In genomic region chr19:47266401-47266885, GRCh38 we compare ENCODE assay signal across 34 cellular contexts. TPM values are rescaled to one million over a fixed set of nuclear protein-coding genes. Genes with fewer than 3 reads are reported as not detected.
DNase-seq lines count a peak whose midpoint lies in the region; ATAC-seq, FAIRE-seq and TF ChIP-seq lines count a peak whose summit lies in the region.
"Had no signal": no experiment of that assay in that cellular context is flagged by ENCODE, and none has a peak within 500 bp of the region (broad histone marks: within the 10 kb centered on the region; RNA-seq: fewer than 3 reads in every experiment).

No MANE protein-coding gene starts in this region.

- H3K27ac ChIP-seq in kidney (ENCODE audit: low read depth in 2 of 2, low read length in 2 of 2), result no peak overlapping the region
- H3K27ac ChIP-seq in upper lobe of right lung, result no peak overlapping the region
- H3K27ac ChIP-seq: C4-2B, left lung, pancreas had no signal

- peak overlapping the region; percentile 27 for H3K27ac Mint-ChIP-seq in activated naive CD8-positive, alpha-beta T cell treated with anti-CD3 and anti-CD28 coated beads, Interleukin-2, amount 50 U/mL, for 24 hours
- no peak overlapping the region for H3K27ac Mint-ChIP-seq in activated naive CD8-positive, alpha-beta T cell treated with anti-CD3 and anti-CD28 coated beads for 36 hours
- H3K27ac Mint-ChIP-seq: activated B cell treated with CpG ODN at 0.5 μM for 24 hours; dendritic cell treated with granulocyte-macrophage colony-stimulating factor and Interleukin-4, amounts not matched to agents 40 ng/mL and 50 ng/mL, for 4 days; endodermal cell had no signal

- DNase-seq in activated naive CD8-positive, alpha-beta T cell treated with anti-CD3 and anti-CD28 coated beads, Interleukin-2, amount 50 U/mL, for 24 hours, result no peak
- DNase-seq in activated naive CD8-positive, alpha-beta T cell treated with anti-CD3 and anti-CD28 coated beads for 36 hours, result no peak
- peak; percentile 77 for DNase-seq in kidney
- DNase-seq in upper lobe of right lung, result peak; percentile 63
- no peak for DNase-seq in kidney glomerular epithelial cell (lab: John Stamatoyannopoulos, UW)
- DNase-seq: 8988T; activated B cell treated with CpG ODN at 0.5 μM for 24 hours; activated CD4-positive, alpha-beta T cell treated with anti-CD3 and anti-CD28 coated beads, Interleukin-2, amount 50 U/mL, for 1 hour; activated T-cell treated with anti-CD3 and anti-CD28 coated beads, Interleukin-2, amount 50 U/mL, for 4 hours; COR-L47; DMS53; endodermal cell; glutamatergic neuron; left lung; mesendoderm; MM.1S; NCI-H1105 treated with DMSO at 0.1 percent for 48 hours; NCI-H1930; NCI-H524 treated with DMSO at 0.1 percent for 48 hours; PC-3; retina; SK-N-SH; small intestine; stimulated activated CD4-positive, alpha-beta T cell treated with anti-CD3 and anti-CD28 coated beads, Interleukin-1b, Interleukin-23, amount 100 ng/mL, for 48 hours; stimulated activated naive CD8-positive, alpha-beta T cell treated with anti-CD3 and anti-CD28 coated beads, Interleukin-15, Interleukin-2, amounts not matched to agents 100 U/mL and 50 U/mL, for 24 hours had no signal

- no peak for ATAC-seq in activated naive CD8-positive, alpha-beta T cell treated with anti-CD3 and anti-CD28 coated beads, Interleukin-2, amount 50 U/mL, for 24 hours
- ATAC-seq in upper lobe of right lung, result no peak
- ATAC-seq in HG02973 (IDR thresholded peaks at IDR 0.05; ENCODE audit: unreplicated experiment), result no peak
- ATAC-seq: activated T-cell treated with anti-CD3 and anti-CD28 coated beads, Interleukin-2, amount 50 U/mL, for 4 hours; esophagus mucosa; left lung; pancreas; PC-3; Right ventricle myocardium inferior; stimulated activated naive CD8-positive, alpha-beta T cell treated with anti-CD3 and anti-CD28 coated beads, Interleukin-15, Interleukin-2, amounts not matched to agents 100 U/mL and 50 U/mL, for 24 hours had no signal

- H3K36me3 ChIP-seq in kidney (ENCODE audit: control insufficient read depth in 1 of 2, insufficient read depth in 2 of 2, low read length in 2 of 2), result peaks cover 15 to 35% of the 10 kb centered on the region in 2 donors
- H3K36me3 ChIP-seq in upper lobe of right lung, result peaks cover 88% of the 10 kb centered on the region

- H3K4me3 ChIP-seq in kidney (ENCODE audit: low read length in 2 of 2) (no peak overlapping the region), upper lobe of right lung (no peak overlapping the region)
- H3K4me3 ChIP-seq: left lung, pancreas had no signal

- H3K4me1 Mint-ChIP-seq in activated naive CD8-positive, alpha-beta T cell treated with anti-CD3 and anti-CD28 coated beads, Interleukin-2, amount 50 U/mL, for 24 hours, result peaks cover 2% of the 10 kb centered on the region
- H3K4me1 Mint-ChIP-seq in activated naive CD8-positive, alpha-beta T cell treated with anti-CD3 and anti-CD28 coated beads for 36 hours, result no peaks in the 10 kb centered on the region
- H3K4me1 Mint-ChIP-seq: central memory CD8-positive, alpha-beta T cell; endodermal cell had no signal

- no peaks in the 10 kb centered on the region for H3K27me3 Mint-ChIP-seq in activated naive CD8-positive, alpha-beta T cell treated with anti-CD3 and anti-CD28 coated beads, Interleukin-2, amount 50 U/mL, for 24 hours
- no peaks in the 10 kb centered on the region for H3K27me3 Mint-ChIP-seq in activated naive CD8-positive, alpha-beta T cell treated with anti-CD3 and anti-CD28 coated beads for 36 hours
- H3K27me3 Mint-ChIP-seq: activated B cell treated with CpG ODN at 0.5 μM for 24 hours; central memory CD8-positive, alpha-beta T cell; dendritic cell treated with granulocyte-macrophage colony-stimulating factor and Interleukin-4, amounts not matched to agents 40 ng/mL and 50 ng/mL, for 4 days had no signal

- H3K4me3 Mint-ChIP-seq in activated naive CD8-positive, alpha-beta T cell treated with anti-CD3 and anti-CD28 coated beads, Interleukin-2, amount 50 U/mL, for 24 hours, result no peak overlapping the region
- no peak overlapping the region for H3K4me3 Mint-ChIP-seq in activated naive CD8-positive, alpha-beta T cell treated with anti-CD3 and anti-CD28 coated beads for 36 hours
- H3K4me3 Mint-ChIP-seq: activated B cell treated with CpG ODN at 0.5 μM for 24 hours; activated T-cell treated with anti-CD3 and anti-CD28 coated beads, Interleukin-2, amount 50 U/mL, for 4 hours; central memory CD8-positive, alpha-beta T cell; dendritic cell treated with granulocyte-macrophage colony-stimulating factor and Interleukin-4, amounts not matched to agents 40 ng/mL and 50 ng/mL, for 4 days; endodermal cell had no signal

- TF ChIP-seq CTCF in kidney (IDR thresholded peaks at IDR 0.05; ENCODE audit: borderline replicate concordance, extremely low read depth, insufficient read depth) (no peak), upper lobe of right lung (IDR thresholded peaks at IDR 0.05) (no peak)

- intact Hi-C loops in kidney (cut with DNase I), result no loop called here
- intact Hi-C loops in upper lobe of right lung (cut with DNase I), result no loop called here

- no peak for FAIRE-seq in kidney (lab: Jason Lieb, UNC)
- FAIRE-seq: HTR-8/SVneo, pancreas, small intestine had no signal

- H3K9me3 ChIP-seq in kidney (ENCODE audit: control insufficient read depth in 1 of 2, low read length in 2 of 2), result no peaks in the 10 kb centered on the region
- no peaks in the 10 kb centered on the region for H3K9me3 ChIP-seq in upper lobe of right lung
- H3K9me3 ChIP-seq: left lung, pancreas, SK-N-SH had no signal

- H3K27me3 ChIP-seq in upper lobe of right lung, result no peaks in the 10 kb centered on the region
- H3K27me3 ChIP-seq: left lung, pancreas had no signal

- no peaks in the 10 kb centered on the region for H3K9me3 Mint-ChIP-seq in activated naive CD8-positive, alpha-beta T cell treated with anti-CD3 and anti-CD28 coated beads, Interleukin-2, amount 50 U/mL, for 24 hours
- H3K9me3 Mint-ChIP-seq in activated naive CD8-positive, alpha-beta T cell treated with anti-CD3 and anti-CD28 coated beads for 36 hours, result no peaks in the 10 kb centered on the region
- H3K9me3 Mint-ChIP-seq: activated B cell treated with CpG ODN at 0.5 μM for 24 hours; activated T-cell treated with anti-CD3 and anti-CD28 coated beads, Interleukin-2, amount 50 U/mL, for 4 hours; central memory CD8-positive, alpha-beta T cell; dendritic cell treated with granulocyte-macrophage colony-stimulating factor and Interleukin-4, amounts not matched to agents 40 ng/mL and 50 ng/mL, for 4 days; endodermal cell had no signal

- no peak overlapping the region for H3K9ac ChIP-seq in kidney (ENCODE audit: low read length in 2 of 2)
- H3K9ac ChIP-seq: SK-N-SH had no signal

- peaks cover 16% of the 10 kb centered on the region for H3K36me3 Mint-ChIP-seq in activated naive CD8-positive, alpha-beta T cell treated with anti-CD3 and anti-CD28 coated beads, Interleukin-2, amount 50 U/mL, for 24 hours (ENCODE audit: low read depth)
- peaks cover 17% of the 10 kb centered on the region for H3K36me3 Mint-ChIP-seq in activated naive CD8-positive, alpha-beta T cell treated with anti-CD3 and anti-CD28 coated beads for 36 hours

- H3K4me1 ChIP-seq in kidney (ENCODE audit: control insufficient read depth in 1 of 2, insufficient read depth in 1 of 2, low read depth in 1 of 2, low read length in 2 of 2) (no peaks in the 10 kb centered on the region), upper lobe of right lung (no peaks in the 10 kb centered on the region)

RNA-seq across cellular contexts. Expression of gene INAFM1, which starts 8.2 kb away (rescaled TPM):
- 10 to 100 TPM in 1 of 2 experiments, 1 to 10 TPM in 1; 9.8 to 10.6 TPM for total RNA-seq in activated naive CD8-positive, alpha-beta T cell treated with anti-CD3 and anti-CD28 coated beads for 36 hours
- total RNA-seq in kidney, result 28.4 TPM
- polyA plus RNA-seq in kidney (ENCODE audit: insufficient read depth, low read depth, low replicate concordance), result 17.0 TPM
- total RNA-seq in upper lobe of right lung, result 18.2 TPM

RNA-seq across cellular contexts. Expression of gene CCDC9, which starts 10.1 kb away (rescaled TPM):
- 10 to 100 TPM; 28.4 to 29.3 TPM for total RNA-seq in activated naive CD8-positive, alpha-beta T cell treated with anti-CD3 and anti-CD28 coated beads for 36 hours
- total RNA-seq in kidney (49.0 TPM), upper lobe of right lung (36.1 TPM)
- 14.0 TPM for polyA plus RNA-seq in kidney (ENCODE audit: insufficient read depth, low read depth, low replicate concordance)

RNA-seq across cellular contexts. Expression of gene BBC3, which starts 35.4 kb away (rescaled TPM):
- total RNA-seq in activated naive CD8-positive, alpha-beta T cell treated with anti-CD3 and anti-CD28 coated beads for 36 hours, result 10 to 100 TPM; 12.5 to 13.3 TPM
- total RNA-seq in kidney, result 14.2 TPM
- 3.2 TPM for polyA plus RNA-seq in kidney (ENCODE audit: insufficient read depth, low read depth, low replicate concordance)
- 20.1 TPM for total RNA-seq in upper lobe of right lung

RNA-seq across cellular contexts. Expression of gene C5AR1, which starts 43.2 kb away (rescaled TPM):
- 1 to 10 TPM; 1.4 to 1.8 TPM for total RNA-seq in activated naive CD8-positive, alpha-beta T cell treated with anti-CD3 and anti-CD28 coated beads for 36 hours
- total RNA-seq in kidney (26.6 TPM), upper lobe of right lung (58.9 TPM)
- 6.5 TPM for polyA plus RNA-seq in kidney (ENCODE audit: insufficient read depth, low read depth, low replicate concordance)
- total RNA-seq: PC-3 had no signal
- polyA plus RNA-seq: neural cell had no signal

Comparison
In these comparisons a context has a peak if more than half of its experiments do, and no peak if none do; other contexts are left out.
1. DNase-seq: peak in kidney (single experiment) and upper lobe of right lung (single experiment); none in activated naive CD8-positive, alpha-beta T cell treated with anti-CD3 and anti-CD28 coated beads, Interleukin-2, amount 50 U/mL, for 24 hours (single experiment), activated naive CD8-positive, alpha-beta T cell treated with anti-CD3 and anti-CD28 coated beads for 36 hours (single experiment) and kidney glomerular epithelial cell (single experiment).